Comparison of ENCODE assay signal across 1 cellular context in genomic region chr17:34979650-34980352, GRCh38.
TF ChIP-seq lines count a peak whose summit lies in the region.

No MANE protein-coding gene starts in this region.

TF ChIP-seq in GM23338, 12 proteins besides CTCF, POLR2A, EP300 and RAD21 (continued from another document):
- TF ChIP-seq ZNF462 (CRISPR knock-in tag; IDR thresholded peaks at IDR 0.05) (no peak), NANOG (IDR thresholded peaks at IDR 0.05; ENCODE audit: borderline replicate concordance) (no peak), EZH2phosphoT487 (IDR thresholded peaks at IDR 0.05; ENCODE audit: unreplicated experiment) (no peak), POLR2AphosphoS5 (IDR thresholded peaks at IDR 0.05; ENCODE audit: low read depth) (no peak), ZNF331 (CRISPR knock-in tag; IDR thresholded peaks at IDR 0.05; ENCODE audit: low read depth) (no peak), JUNB (IDR thresholded peaks at IDR 0.05; ENCODE audit: unreplicated experiment) (no peak), REST (IDR thresholded peaks at IDR 0.05; ENCODE audit: unreplicated experiment) (no peak), ZNF114 (CRISPR knock-in tag; IDR thresholded peaks at IDR 0.05) (no peak)
